10 cellular contexts compared by ENCODE assay signal in the genomic region with DNA sequence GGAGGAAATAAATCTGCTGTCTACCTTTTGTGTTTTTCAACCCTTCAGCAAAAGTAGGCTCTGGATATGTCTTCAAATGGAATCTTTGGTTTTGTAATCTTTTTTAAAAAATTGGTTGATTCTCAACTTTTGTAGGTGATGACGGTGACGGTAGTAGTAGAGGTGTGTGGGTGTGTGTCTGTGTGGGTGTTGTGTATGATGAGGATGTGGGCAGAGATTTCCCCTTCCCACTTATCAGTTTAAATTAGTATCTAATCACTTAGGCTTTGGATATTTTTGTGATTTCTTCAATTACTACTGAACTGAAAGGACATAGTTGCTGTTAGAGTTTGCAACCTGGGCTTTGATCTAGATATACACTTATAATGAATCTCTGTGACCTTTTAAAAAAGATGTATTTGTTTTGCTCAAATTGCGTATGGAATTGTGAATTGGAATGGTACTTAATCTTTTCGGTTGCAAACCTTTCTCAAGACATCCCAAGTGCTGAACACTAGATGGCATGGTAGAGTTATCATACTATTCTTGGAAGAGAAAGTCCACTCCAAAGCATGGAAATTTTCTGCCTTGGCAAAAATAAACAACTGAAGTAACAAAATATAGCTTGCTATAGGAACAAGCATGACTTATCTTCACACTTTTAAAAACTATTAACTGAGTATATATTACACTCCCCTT. TPM values are rescaled to one million over a fixed set of nuclear protein-coding genes. Genes with fewer than 3 reads are reported as not detected.
A peak's percentile ranks its signal among the peaks of the same experiment; 100 is the strongest.
DNase-seq lines count a peak whose midpoint lies in the region; ATAC-seq, FAIRE-seq and TF ChIP-seq lines count a peak whose summit lies in the region.
"Had no signal": no experiment of that assay in that cellular context is flagged by ENCODE, and none has a peak within 500 bp of the region (broad histone marks: within the 10 kb centered on the region; RNA-seq: fewer than 3 reads in every experiment).

No MANE protein-coding gene starts in this region.

- H3K79me2 ChIP-seq in neural progenitor cell (ENCODE audit: low read depth): no peaks in the 10 kb centered on the region

- no peaks in the 10 kb centered on the region for H3K36me3 Mint-ChIP-seq in neural progenitor cell
- no peaks in the 10 kb centered on the region for H3K36me3 Mint-ChIP-seq in activated CD8-positive, alpha-beta T cell treated with anti-CD3 and anti-CD28 coated beads for 36 hours (ENCODE audit: low read depth)

- intact Hi-C loops in activated CD8-positive, alpha-beta T cell treated with anti-CD3 and anti-CD28 coated beads for 36 hours (cut with micrococcal nuclease): no loop called here

- H3K27me3 Mint-ChIP-seq in neural progenitor cell (ENCODE audit: insufficient read depth, low read depth): no peaks in the 10 kb centered on the region
- H3K27me3 Mint-ChIP-seq in activated CD8-positive, alpha-beta T cell treated with anti-CD3 and anti-CD28 coated beads for 36 hours: peaks cover 6% of the 10 kb centered on the region

- POLR2A ChIA-PET in activated CD8-positive, alpha-beta T cell treated with anti-CD3 and anti-CD28 coated beads for 36 hours (lab: Charles Lee): no interaction called here

- no peak overlapping the region for H2AFZ ChIP-seq in neural progenitor cell (replicated peaks)

- no peaks in the 10 kb centered on the region for H3K4me1 Mint-ChIP-seq in neural progenitor cell
- no peaks in the 10 kb centered on the region for H3K4me1 Mint-ChIP-seq in activated CD8-positive, alpha-beta T cell treated with anti-CD3 and anti-CD28 coated beads for 36 hours (ENCODE audit: low read depth)

- no peaks in the 10 kb centered on the region for H3F3A ChIP-seq in neural progenitor cell (ENCODE audit: low read depth)

- peak; percentile 68 for TF ChIP-seq CTCF in neural progenitor cell (IDR thresholded peaks at IDR 0.05)
- no peak for TF ChIP-seq CTCF in activated CD8-positive, alpha-beta T cell treated with anti-CD3 and anti-CD28 coated beads for 36 hours (IDR thresholded peaks at IDR 0.05)

- no peaks in the 10 kb centered on the region for H3K9me3 Mint-ChIP-seq in neural progenitor cell
- no peaks in the 10 kb centered on the region for H3K9me3 Mint-ChIP-seq in activated CD8-positive, alpha-beta T cell treated with anti-CD3 and anti-CD28 coated beads for 36 hours

- peaks cover 6% of the 10 kb centered on the region for H3K4me1 ChIP-seq in neural progenitor cell

- CTCF ChIA-PET in activated CD8-positive, alpha-beta T cell treated with anti-CD3 and anti-CD28 coated beads for 36 hours (lab: Charles Lee): no interaction called here

- no peak overlapping the region for H3K4me3 Mint-ChIP-seq in neural progenitor cell
- no peak overlapping the region for H3K4me3 Mint-ChIP-seq in activated CD8-positive, alpha-beta T cell treated with anti-CD3 and anti-CD28 coated beads for 36 hours

- no peaks in the 10 kb centered on the region for H4K20me1 ChIP-seq in neural progenitor cell (ENCODE audit: low read depth)

- H3K27ac Mint-ChIP-seq in neural progenitor cell: no peak overlapping the region
- H3K27ac Mint-ChIP-seq in activated CD8-positive, alpha-beta T cell treated with anti-CD3 and anti-CD28 coated beads for 36 hours: no peak overlapping the region

- H3K27me3 ChIP-seq in neural progenitor cell: no peaks in the 10 kb centered on the region

- no peak for TF ChIP-seq POLR2A in GM12891 (IDR thresholded peaks at IDR 0.05; ENCODE audit: low read depth, low read length)

- no peak for FAIRE-seq in GM12891 (lab: Jason Lieb, UNC)

- no peak overlapping the region for H3K27ac ChIP-seq in neural progenitor cell

- H3K9me3 ChIP-seq in neural progenitor cell (ENCODE audit: low read depth): no peaks in the 10 kb centered on the region

- H3K4me3 ChIP-seq in neural progenitor cell: no peak overlapping the region

- H3K9ac ChIP-seq in neural progenitor cell: no peak overlapping the region

- H3K36me3 ChIP-seq in neural progenitor cell: no peaks in the 10 kb centered on the region

- no peak overlapping the region for H3K4me2 ChIP-seq in neural progenitor cell

- DNase-seq in GM04504 (ENCODE audit: low read depth) (peak; percentile 13), NCI-H2227 treated with DMSO at 0.1 percent for 48 hours (lab: John Stamatoyannopoulos, UW) (peak; percentile 14), epidermal melanocyte (ENCODE audit: insufficient read length, low spot score) (peak; percentile 23), neural progenitor cell (ENCODE audit: low spot score) (peak; percentile 57), GM12891 (ENCODE audit: insufficient read length, low spot score) (no peak), NCI-H1436 (lab: John Stamatoyannopoulos, UW) (no peak)
- DNase-seq in activated CD8-positive, alpha-beta T cell treated with anti-CD3 and anti-CD28 coated beads for 36 hours: no peak

- no peak for ATAC-seq in HG03520 (IDR thresholded peaks at IDR 0.05; ENCODE audit: unreplicated experiment)
- no peak for ATAC-seq in activated CD8-positive, alpha-beta T cell treated with anti-CD3 and anti-CD28 coated beads for 36 hours

TF ChIP-seq in GM12891, 5 proteins besides CTCF, POLR2A, EP300 and RAD21:
- TF ChIP-seq POLR2AphosphoS5 (IDR thresholded peaks at IDR 0.05; ENCODE audit: low read depth, low read length) (no peak), SPI1 (IDR thresholded peaks at IDR 0.05; ENCODE audit: low read depth, low read length) (no peak), POU2F2 (IDR thresholded peaks at IDR 0.05; ENCODE audit: low read depth, low read length) (no peak), TAF1 (IDR thresholded peaks at IDR 0.05; ENCODE audit: low read depth, low read length) (no peak), PAX5 (IDR thresholded peaks at IDR 0.05; ENCODE audit: insufficient read depth, low read length, severe bottlenecking) (no peak)

RNA-seq across cellular contexts. Expression of a gene that starts 51.9 kb away (rescaled TPM):
- not detected in 2 replicates for total RNA-seq in neural progenitor cell (ENCODE audit: low replicate concordance)
- not detected for polyA plus RNA-seq in GM12891 (2012; ENCODE audit: low read depth, missing spikeins)
- total RNA-seq in activated CD8-positive, alpha-beta T cell treated with anti-CD3 and anti-CD28 coated beads for 36 hours: not detected
- total RNA-seq: subcutaneous adipose tissue had no signal
- polyA plus RNA-seq: esophagus had no signal

Comparison
In these comparisons a context has a peak if more than half of its experiments do, and no peak if none do; other contexts are left out.
1. DNase-seq: peak in GM04504 (single experiment), NCI-H2227 treated with DMSO at 0.1 percent for 48 hours (single experiment), epidermal melanocyte (single experiment) and neural progenitor cell (single experiment); none in GM12891 (single experiment), NCI-H1436 (single experiment) and activated CD8-positive, alpha-beta T cell treated with anti-CD3 and anti-CD28 coated beads for 36 hours (single experiment).